ENCODE assay signal across 8 cellular contexts in genomic region chr9:20621553-20622329, GRCh38. TPM values are rescaled to one million over a fixed set of nuclear protein-coding genes. Genes with fewer than 3 reads are reported as not detected.
DNase-seq lines count a peak whose midpoint lies in the region; ATAC-seq, FAIRE-seq and TF ChIP-seq lines count a peak whose summit lies in the region.

No MANE protein-coding gene starts in this region.

- TF ChIP-seq POLR2A in GM12891 (IDR thresholded peaks at IDR 0.05; ENCODE audit: low read depth, low read length): no peak

- TF ChIP-seq CTCF in epithelial cell of esophagus (IDR thresholded peaks at IDR 0.05; ENCODE audit: insufficient read depth, low read depth, low read length, missing control alignments) (no peak), mucosa of descending colon (IDR thresholded peaks at IDR 0.05) (no peak)

- peak; percentile 75 for FAIRE-seq in GM12891 (lab: Jason Lieb, UNC)

- no peaks in the 10 kb centered on the region for H3K9me3 ChIP-seq in mucosa of descending colon

- intact Hi-C loops in mucosa of descending colon (cut with DNase I, micrococcal nuclease): loop anchor here (10.0 kb wide), 2 partner anchors 267 to 323 kb away; no protein-coding TSS in a partner anchor

- peak overlapping the region; percentile 83 for H3K4me3 ChIP-seq in epithelial cell of esophagus (ENCODE audit: low read length)
- H3K4me3 ChIP-seq in mucosa of descending colon: peak overlapping the region; percentile 73

- H3K4me1 ChIP-seq in mucosa of descending colon (ENCODE audit: low read depth): peaks cover 14% of the 10 kb centered on the region

- no peaks in the 10 kb centered on the region for H3K36me3 ChIP-seq in mucosa of descending colon (ENCODE audit: low read depth)

- no peak for DNase-seq in GM12891 (ENCODE audit: insufficient read length, low spot score)
- DNase-seq in NCI-H748 (lab: John Stamatoyannopoulos, UW; ENCODE audit: unreplicated experiment): peak; percentile 87
- DNase-seq in activated CD8-positive, alpha-beta memory T cell treated with anti-CD3 and anti-CD28 coated beads, Interleukin-2, amount 50 U/mL, for 4 hours: peak; percentile 76
- peak; percentile 70 for DNase-seq in epithelial cell of esophagus (ENCODE audit: low read depth)
- peak; percentile 86 to 89 (median 86) for DNase-seq in mucosa of descending colon
- DNase-seq in stimulated activated CD8-positive, alpha-beta memory T cell treated with anti-CD3 and anti-CD28 coated beads, Interleukin-2, amount 100 ng/mL, for 1 hour (ENCODE audit: low read depth in 2 of 2): peak; percentile 27 to 47
- no peak for DNase-seq in middle frontal gyrus (ENCODE audit: extremely low spot score, low spot score)

- ATAC-seq in HG02852 (IDR thresholded peaks at IDR 0.05; ENCODE audit: unreplicated experiment) (peak; percentile 19), mucosa of descending colon (peak; percentile 68)

TF ChIP-seq in GM12891, 5 proteins besides CTCF, POLR2A, EP300 and RAD21:
- TF ChIP-seq PAX5 (IDR thresholded peaks at IDR 0.05; ENCODE audit: insufficient read depth, low read length, severe bottlenecking) (no peak), POLR2AphosphoS5 (IDR thresholded peaks at IDR 0.05; ENCODE audit: low read depth, low read length) (no peak), POU2F2 (IDR thresholded peaks at IDR 0.05; ENCODE audit: low read depth, low read length) (no peak), SPI1 (IDR thresholded peaks at IDR 0.05; ENCODE audit: low read depth, low read length) (no peak), TAF1 (IDR thresholded peaks at IDR 0.05; ENCODE audit: low read depth, low read length) (no peak)

RNA-seq across cellular contexts. Expression of gene MLLT3, which starts 0.6 kb away (rescaled TPM):
- polyA plus RNA-seq in GM12891 (2012; ENCODE audit: low read depth, missing spikeins): 34.2 TPM
- 10 to 100 TPM; 35.1 to 53.7 (median 46.5) TPM for total RNA-seq in mucosa of descending colon

Comparison
In these comparisons a context has a peak if more than half of its experiments do, and no peak if none do; other contexts are left out.
1. DNase-seq: peak in NCI-H748 (single experiment), activated CD8-positive, alpha-beta memory T cell treated with anti-CD3 and anti-CD28 coated beads, Interleukin-2, amount 50 U/mL, for 4 hours (single experiment), epithelial cell of esophagus (single experiment), mucosa of descending colon (3 of 3) and stimulated activated CD8-positive, alpha-beta memory T cell treated with anti-CD3 and anti-CD28 coated beads, Interleukin-2, amount 100 ng/mL, for 1 hour (2 of 2); none in GM12891 (single experiment) and middle frontal gyrus (single experiment).